In genomic region chr15:49620658-49621326, GRCh38 we compare ENCODE assay signal across 1 cellular context.
TF ChIP-seq lines count a peak whose summit lies in the region.

TSS of gene DTWD1 (plus strand) at chr15:49621048. CDS start at chr15:49625168, 4,120 bp downstream.
TSS of gene FAM227B (minus strand) at chr15:49620818. CDS start at chr15:49615171, 5,647 bp downstream.

TF ChIP-seq in GM12878, 131 proteins besides CTCF, POLR2A, EP300 and RAD21 (continued from another document and continues in another):
- TF ChIP-seq BMI1 (IDR thresholded peaks at IDR 0.05; ENCODE audit: borderline replicate concordance) (peak; percentile 83), IRF3 (IDR thresholded peaks at IDR 0.05) (peak; percentile 58), NFIC (IDR thresholded peaks at IDR 0.05; ENCODE audit: low read depth, low read length) (no peak), ZNF207 (IDR thresholded peaks at IDR 0.05; ENCODE audit: borderline replicate concordance) (peak; percentile 92), CUX1 (IDR thresholded peaks at IDR 0.05; ENCODE audit: insufficient replicate concordance, low read depth, low read length) (no peak), TCF7 (IDR thresholded peaks at IDR 0.05; ENCODE audit: borderline replicate concordance) (peak; percentile 48), PKNOX1 (IDR thresholded peaks at IDR 0.05) (peak; percentile 90), PRDM15 (CRISPR knock-in tag; IDR thresholded peaks at IDR 0.05) (no peak), MAX (IDR thresholded peaks at IDR 0.05; ENCODE audit: low read depth, low read length) (peak; percentile 99), NR2F1 (conservative IDR thresholded peaks at IDR 0.05) (peak; percentile 62), MXI1 (IDR thresholded peaks at IDR 0.05; ENCODE audit: low read depth, low read length) (peak; percentile 98), MTA2 (IDR thresholded peaks at IDR 0.05; ENCODE audit: low read depth) (peak; percentile 22; the same call in 1 of the 2 replicates), BCL11A (IDR thresholded peaks at IDR 0.05; ENCODE audit: low read depth, low read length) (peak; percentile 35; the same call in 1 of the 2 replicates), ZZZ3 (IDR thresholded peaks at IDR 0.05; ENCODE audit: control insufficient read depth, insufficient read length, low read depth) (no peak), CREM (IDR thresholded peaks at IDR 0.05; ENCODE audit: low read depth) (peak; percentile 86), RCOR1 (conservative IDR thresholded peaks at IDR 0.05; ENCODE audit: low read depth, low read length) (no peak; the same call in 1 of the 2 replicates), REST (IDR thresholded peaks at IDR 0.05; ENCODE audit: low read depth, low read length) (no peak), ZBTB33 (IDR thresholded peaks at IDR 0.05) (peak; percentile 54; the same call in 1 of the 2 replicates), MYB (IDR thresholded peaks at IDR 0.05; ENCODE audit: borderline replicate concordance, low read depth, low read length) (no peak), ZNF24 (IDR thresholded peaks at IDR 0.05) (peak; percentile 71; the same call in 1 of the 2 replicates), HDGF (IDR thresholded peaks at IDR 0.05) (peak; percentile 88), ZNF274 (IDR thresholded peaks at IDR 0.05; ENCODE audit: insufficient read depth, insufficient read length) (no peak), EGR1 (IDR thresholded peaks at IDR 0.05; ENCODE audit: borderline replicate concordance in 1 of 2, low read depth in 2 of 2, low read length in 2 of 2) (peak; percentile 33 to 62; a peak in 2 of 3 replicates), HDAC6 (IDR thresholded peaks at IDR 0.05; ENCODE audit: unreplicated experiment) (peak; percentile 61), E4F1 (IDR thresholded peaks at IDR 0.05; ENCODE audit: borderline replicate concordance, partially characterized antibody) (peak; percentile 90), EED (IDR thresholded peaks at IDR 0.05; ENCODE audit: low read depth) (peak; percentile 87), ASH2L (IDR thresholded peaks at IDR 0.05; ENCODE audit: borderline replicate concordance, low read depth) (peak; percentile 95), JUNB (IDR thresholded peaks at IDR 0.05) (no peak), PAX8 (IDR thresholded peaks at IDR 0.05) (no peak), RUNX3 (IDR thresholded peaks at IDR 0.05; ENCODE audit: low read length) (peak; percentile 59), SMARCA5 (IDR thresholded peaks at IDR 0.05) (peak; percentile 99), KDM1A (IDR thresholded peaks at IDR 0.05; ENCODE audit: borderline replicate concordance) (no peak), RELA (IDR thresholded peaks at IDR 0.05; ENCODE audit: borderline replicate concordance, partially characterized antibody) (peak; percentile 97), NBN (IDR thresholded peaks at IDR 0.05) (peak; percentile 97; the same call in 1 of the 2 replicates), KAT2A (conservative IDR thresholded peaks at IDR 0.05; ENCODE audit: control insufficient read depth, low read depth, low read length) (no peak), GATAD2B (conservative IDR thresholded peaks at IDR 0.05; ENCODE audit: low read depth) (peak; percentile 82), ZNF217 (IDR thresholded peaks at IDR 0.05) (no peak), NRF1 (conservative IDR thresholded peaks at IDR 0.05; ENCODE audit: low read depth, low read length) (0 out of 2 replicates have a peak, but pooled peaks have one; percentile 19), EZH2 (IDR thresholded peaks at IDR 0.05; ENCODE audit: borderline replicate concordance, control insufficient read depth, low read depth, low read length) (no peak), FOXK2 (IDR thresholded peaks at IDR 0.05) (no peak; the same call in 1 of the 2 replicates), ZBED1 (IDR thresholded peaks at IDR 0.05; ENCODE audit: borderline replicate concordance) (no peak), JUND (IDR thresholded peaks at IDR 0.05; ENCODE audit: low read depth, low read length) (peak; percentile 58; the same call in 1 of the 2 replicates), NR2C1 (IDR thresholded peaks at IDR 0.05) (0 out of 2 replicates have a peak, but pooled peaks have one; percentile 12)
